Comparison of ENCODE assay signal across 10 cellular contexts in genomic region chr9:123111427-123111826, GRCh38.
DNase-seq lines count a peak whose midpoint lies in the region; ATAC-seq and TF ChIP-seq lines count a peak whose summit lies in the region.
"Had no signal": no experiment of that assay in that cellular context is flagged by ENCODE, and none has a peak within 500 bp of the region (broad histone marks: within the 10 kb centered on the region; RNA-seq: fewer than 3 reads in every experiment).

No MANE protein-coding gene starts in this region.

- peak; percentile 9 for ATAC-seq in T-helper 17 cell
- ATAC-seq in GM21423 (IDR thresholded peaks at IDR 0.05; ENCODE audit: unreplicated experiment) = no peak
- no peak for ATAC-seq in HG03045 (IDR thresholded peaks at IDR 0.05; ENCODE audit: unreplicated experiment)

- intact Hi-C loops in activated CD4-positive, alpha-beta T cell treated with anti-CD3 and anti-CD28 coated beads, Interleukin-2, amount 10 ng/mL, durations not matched to agents 24 days and 14 days (cut with micrococcal nuclease) = no loop called here
- intact Hi-C loops in spleen (cut with DNase I; ENCODE audit: low total_unique reads) = no loop called here

- TF ChIP-seq CTCF in cardiac muscle cell (IDR thresholded peaks at IDR 0.05; ENCODE audit: low read depth, low read length) = no peak
- TF ChIP-seq CTCF in spleen (IDR thresholded peaks at IDR 0.05 in 8 of 11, conservative IDR thresholded peaks at IDR 0.05 in 3 of 11) = no peak

- H3K4me1 Mint-ChIP-seq in activated CD4-positive, alpha-beta T cell treated with anti-CD3 and anti-CD28 coated beads, Interleukin-2, amount 10 ng/mL, durations not matched to agents 24 days and 14 days = peaks cover 9% of the 10 kb centered on the region
- peaks cover 28% of the 10 kb centered on the region for H3K4me1 Mint-ChIP-seq in T-helper 17 cell

- 64 to 76% (median 74%) methylated on average over 5 of the region's 5 CpGs for WGBS in spleen, 5 donors

- H3K4me1 ChIP-seq in cardiac muscle cell (ENCODE audit: low read depth) = no peaks in the 10 kb centered on the region
- H3K4me1 ChIP-seq in spleen = peaks cover 0 to 17% (median 13%) of the 10 kb centered on the region in 6 donors

- no peak overlapping the region for H3K4me3 Mint-ChIP-seq in activated CD4-positive, alpha-beta T cell treated with anti-CD3 and anti-CD28 coated beads, Interleukin-2, amount 10 ng/mL, durations not matched to agents 24 days and 14 days
- H3K4me3 Mint-ChIP-seq in T-helper 17 cell = peak overlapping the region; percentile 28

- DNase-seq in activated CD4-positive, alpha-beta T cell treated with anti-CD3 and anti-CD28 coated beads, Interleukin-2, amount 10 ng/mL, durations not matched to agents 24 days and 14 days = no peak
- no peak for DNase-seq in activated CD4-positive, alpha-beta T cell treated with anti-CD3 and anti-CD28 coated beads, Interleukin-2, amount 50 U/mL, for 4 hours
- DNase-seq in T-helper 17 cell (no peak), cardiac muscle cell (ENCODE audit: low read depth in 1 of 2, low spot score in 1 of 2) (no peak), spleen (no peak)
- DNase-seq in activated CD8-positive, alpha-beta memory T cell treated with anti-CD3 and anti-CD28 coated beads, Interleukin-2, amount 50 U/mL, for 48 hours = no peak
- DNase-seq: NCI-H2029 had no signal

- H3K27ac Mint-ChIP-seq in activated CD4-positive, alpha-beta T cell treated with anti-CD3 and anti-CD28 coated beads, Interleukin-2, amount 10 ng/mL, durations not matched to agents 24 days and 14 days = peak overlapping the region; percentile 51
- peak overlapping the region; percentile 93 for H3K27ac Mint-ChIP-seq in T-helper 17 cell

- H3K27ac ChIP-seq in cardiac muscle cell (peak overlapping the region; percentile 16), spleen (peak overlapping the region in 6 of 8 donors; percentile 4 to 69 (median 36))

- H3K36me3 ChIP-seq in cardiac muscle cell (peaks cover 6% of the 10 kb centered on the region), spleen (peaks cover 0 to 90% (median 34%) of the 10 kb centered on the region in 6 donors)

- H3K4me3 ChIP-seq in cardiac muscle cell = no peak overlapping the region
- H3K4me3 ChIP-seq in spleen = no peak overlapping the region
- H3K4me3 ChIP-seq: lung had no signal

- no peaks in the 10 kb centered on the region for H3K27me3 ChIP-seq in cardiac muscle cell
- no peaks in the 10 kb centered on the region for H3K27me3 ChIP-seq in spleen (replicated peaks in 1 of 7)

- no peak for TF ChIP-seq POLR2A in spleen (IDR thresholded peaks at IDR 0.05)

- H3K9me3 ChIP-seq in T-helper 17 cell (ENCODE audit: control insufficient read depth, low read length, poor library complexity, severe bottlenecking) (no peaks in the 10 kb centered on the region), cardiac muscle cell (ENCODE audit: low read depth) (no peaks in the 10 kb centered on the region), spleen (no peaks in the 10 kb centered on the region)

- no peaks in the 10 kb centered on the region for H3K27me3 Mint-ChIP-seq in activated CD4-positive, alpha-beta T cell treated with anti-CD3 and anti-CD28 coated beads, Interleukin-2, amount 10 ng/mL, durations not matched to agents 24 days and 14 days
- no peaks in the 10 kb centered on the region for H3K27me3 Mint-ChIP-seq in T-helper 17 cell

- peaks cover 4% of the 10 kb centered on the region for H3K36me3 Mint-ChIP-seq in activated CD4-positive, alpha-beta T cell treated with anti-CD3 and anti-CD28 coated beads, Interleukin-2, amount 10 ng/mL, durations not matched to agents 24 days and 14 days (ENCODE audit: low read depth)
- H3K36me3 Mint-ChIP-seq in T-helper 17 cell (ENCODE audit: low read depth) = peaks cover 3% of the 10 kb centered on the region

- no peaks in the 10 kb centered on the region for H3K9me3 Mint-ChIP-seq in activated CD4-positive, alpha-beta T cell treated with anti-CD3 and anti-CD28 coated beads, Interleukin-2, amount 10 ng/mL, durations not matched to agents 24 days and 14 days
